Comparison of ENCODE assay signal across 22 cellular contexts in the genomic region with DNA sequence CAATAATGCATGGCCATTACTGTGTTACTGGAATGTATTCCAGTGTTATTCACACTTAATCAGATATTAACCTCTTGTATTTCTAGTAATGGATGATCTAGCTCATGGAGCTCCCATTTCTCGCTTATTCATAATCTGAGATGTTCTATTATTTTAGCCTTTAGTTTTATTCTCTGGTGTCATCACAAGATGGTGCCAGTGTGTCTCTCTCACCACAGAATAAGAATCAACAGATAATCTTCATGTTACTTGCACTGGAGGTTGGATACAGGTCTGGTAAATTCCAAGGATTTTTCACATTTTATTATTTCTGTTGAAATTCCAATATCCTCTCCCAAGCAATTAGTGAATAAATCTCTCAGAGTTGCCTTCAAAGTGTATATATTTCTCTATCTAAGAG.
DNase-seq lines count a peak whose midpoint lies in the region; TF ChIP-seq lines count a peak whose summit lies in the region.
"Had no signal": no experiment of that assay in that cellular context is flagged by ENCODE, and none has a peak within 500 bp of the region (broad histone marks: within the 10 kb centered on the region; RNA-seq: fewer than 3 reads in every experiment).

No MANE protein-coding gene starts in this region.

- peak; percentile 2 for DNase-seq in GM04503 (ENCODE audit: low read depth)
- no peak for DNase-seq in MM.1S
- no peak for DNase-seq in dorsolateral prefrontal cortex
- peak; percentile 64 for DNase-seq in retinal pigment epithelial cell (ENCODE audit: low read depth)
- no peak for DNase-seq in PC-9
- DNase-seq in NCI-H345 (lab: John Stamatoyannopoulos, UW) = no peak
- no peak for DNase-seq in iPS-NIHi11 (ENCODE audit: low spot score)
- DNase-seq: activated CD8-positive, alpha-beta memory T cell treated with anti-CD3 and anti-CD28 coated beads for 24 hours; CD8-positive, alpha-beta memory T cell; central memory CD4-positive, alpha-beta T cell; DMS79 treated with DMSO at 0.1 percent for 48 hours; erythroblast; H9; left ventricle myocardium inferior; NCI-H1436 treated with DMSO at 0.1 percent for 48 hours; NCI-H524; SHP77; testis had no signal

- H3K4me2 ChIP-seq in MM.1S (ENCODE audit: low read depth, low read length) (no peak overlapping the region), PC-9 (no peak overlapping the region)
- H3K4me2 ChIP-seq: smooth muscle cell had no signal

- CTCF ChIA-PET in PC-9 (lab: Charles Lee) = no interaction called here

- no peaks in the 10 kb centered on the region for H3K9me2 ChIP-seq in MM.1S (replicated peaks; ENCODE audit: insufficient read depth, low read length)
- H3K9me2 ChIP-seq in PC-9 (ENCODE audit: insufficient read depth) = no peaks in the 10 kb centered on the region

- intact Hi-C loops in dorsolateral prefrontal cortex (cut with DNase I) = no loop called here
- intact Hi-C loops in PC-9 (cut with micrococcal nuclease; ENCODE audit: unreplicated experiment) = no loop called here

- H3K4me3 ChIP-seq in MM.1S (ENCODE audit: low read length) = no peak overlapping the region
- H3K4me3 ChIP-seq in dorsolateral prefrontal cortex = no peak overlapping the region
- no peak overlapping the region for H3K4me3 ChIP-seq in retinal pigment epithelial cell (ENCODE audit: low read length)
- H3K4me3 ChIP-seq in PC-9 = no peak overlapping the region
- H3K4me3 ChIP-seq: ascending aorta, left ventricle myocardium inferior, smooth muscle cell, testis, vagina had no signal

- no peak overlapping the region for H3K9ac ChIP-seq in MM.1S (ENCODE audit: low read length)

- H4K20me1 ChIP-seq in MM.1S (ENCODE audit: insufficient read depth, low read length) (no peaks in the 10 kb centered on the region), PC-9 (ENCODE audit: insufficient read depth) (no peaks in the 10 kb centered on the region)

- no TSS peak for BruUV-seq in PC-9 (replicated peaks; lab: Mats Ljungman, UMichigan)

- H3K36me3 ChIP-seq in MM.1S (replicated peaks; ENCODE audit: insufficient read depth, low read length) (no peaks in the 10 kb centered on the region), PC-9 (ENCODE audit: low read depth) (no peaks in the 10 kb centered on the region)
- H3K36me3 ChIP-seq: ascending aorta, left ventricle myocardium inferior, vagina had no signal

- POLR2A ChIA-PET in PC-9 (lab: Charles Lee; ENCODE audit: unreplicated experiment) = interaction anchor here (0.6 kb wide), 1 partner anchor 223 kb away, joined by 13 read pairs; no protein-coding TSS in a partner anchor

- H3K27me3 ChIP-seq in MM.1S (replicated peaks; ENCODE audit: insufficient read depth, low read length) (no peaks in the 10 kb centered on the region), dorsolateral prefrontal cortex (no peaks in the 10 kb centered on the region), PC-9 (ENCODE audit: insufficient read depth, low read depth) (no peaks in the 10 kb centered on the region)
- H3K27me3 ChIP-seq: ascending aorta, foreskin keratinocyte, testis, vagina had no signal

- TF ChIP-seq CTCF in MM.1S (IDR thresholded peaks at IDR 0.05; ENCODE audit: low read length) (peak; percentile 25; the same call in 1 of the 2 replicates), dorsolateral prefrontal cortex (IDR thresholded peaks at IDR 0.05 in 54 of 56, conservative IDR thresholded peaks at IDR 0.05 in 2 of 56; ENCODE audit: low read depth in 1 of 56, partially characterized antibody in 56 of 56) (peak in 38 of 56 donors; percentile 7 to 62 (median 35)), retinal pigment epithelial cell (conservative IDR thresholded peaks at IDR 0.05; ENCODE audit: low read depth, low read length) (no peak), PC-9 (conservative IDR thresholded peaks at IDR 0.05) (no peak)

- no peak overlapping the region for H2AFZ ChIP-seq in MM.1S (ENCODE audit: low read length)
- H2AFZ ChIP-seq in PC-9 = no peak overlapping the region

- H3F3A ChIP-seq in MM.1S (ENCODE audit: insufficient read depth, low read length) (no peaks in the 10 kb centered on the region), PC-9 (ENCODE audit: insufficient read depth, low read depth) (no peaks in the 10 kb centered on the region)

- H3K9me3 ChIP-seq in MM.1S (replicated peaks; ENCODE audit: insufficient read depth, low read length) (no peaks in the 10 kb centered on the region), PC-9 (ENCODE audit: insufficient read depth, low read depth) (no peaks in the 10 kb centered on the region)
- H3K9me3 ChIP-seq: ascending aorta, left ventricle myocardium inferior, testis, vagina had no signal

- no peaks in the 10 kb centered on the region for H3K4me1 ChIP-seq in MM.1S (ENCODE audit: low read length)
- H3K4me1 ChIP-seq in PC-9 (replicated peaks; ENCODE audit: insufficient read depth) = no peaks in the 10 kb centered on the region
- H3K4me1 ChIP-seq: ascending aorta, foreskin keratinocyte, left ventricle myocardium inferior, testis, vagina had no signal

- H3K27ac ChIP-seq in MM.1S (ENCODE audit: low read length) (no peak overlapping the region), dorsolateral prefrontal cortex (no peak overlapping the region), PC-9 (no peak overlapping the region)
- H3K27ac ChIP-seq: ascending aorta, foreskin keratinocyte, left ventricle myocardium inferior, testis, vagina had no signal

- H3K79me2 ChIP-seq in MM.1S (ENCODE audit: low read length) (no peaks in the 10 kb centered on the region), PC-9 (ENCODE audit: low read depth) (no peaks in the 10 kb centered on the region)

Comparison
In these comparisons a context has a peak if more than half of its experiments do, and no peak if none do; other contexts are left out.
1. DNase-seq: peak in GM04503 (single experiment) and retinal pigment epithelial cell (single experiment); none in MM.1S (single experiment), dorsolateral prefrontal cortex (0 of 10), PC-9 (0 of 2), NCI-H345 (single experiment) and iPS-NIHi11 (single experiment).
2. CTCF ChIP-seq: peak in MM.1S (single experiment) and dorsolateral prefrontal cortex (38 of 56); none in retinal pigment epithelial cell (single experiment) and PC-9 (single experiment).